In the genomic region with DNA sequence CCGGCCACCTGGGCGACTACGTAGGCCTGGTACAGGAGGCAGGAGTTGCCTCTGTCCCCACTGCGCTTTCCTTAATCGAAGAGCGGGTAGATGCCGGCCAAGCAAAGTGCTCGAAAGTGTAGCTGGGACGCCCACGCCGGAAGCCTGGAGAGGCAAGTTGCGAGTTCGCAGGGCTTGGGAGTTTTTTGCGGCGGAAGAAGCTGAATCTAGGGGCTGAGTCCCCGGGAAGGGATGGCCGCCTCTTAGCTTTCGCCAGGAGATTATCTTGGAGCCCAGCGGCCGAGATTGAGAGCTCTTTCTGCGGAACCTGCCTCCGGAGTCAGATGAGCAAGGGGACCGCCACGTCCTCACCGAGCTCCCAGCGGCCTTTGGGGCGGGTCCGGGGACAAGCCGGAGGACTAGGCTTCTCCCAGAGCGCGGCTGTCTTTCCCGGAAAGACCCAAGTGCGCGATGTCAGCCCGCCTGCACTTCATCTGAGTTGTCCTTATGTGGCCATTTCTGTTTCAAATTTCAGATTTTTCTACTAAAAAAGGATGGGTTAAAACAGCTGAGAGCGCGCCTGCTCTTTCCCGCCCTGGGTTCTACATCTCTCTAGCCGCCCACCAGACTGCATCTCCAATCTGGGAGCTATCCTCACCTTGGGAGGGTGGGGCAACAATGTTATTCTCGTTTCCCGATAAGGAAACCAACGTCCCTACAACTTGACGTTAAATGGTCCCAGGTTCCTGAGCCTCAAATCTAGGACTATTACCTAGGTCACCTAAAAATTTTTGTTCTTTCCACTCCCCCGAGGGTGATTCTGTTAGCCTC, we compare ENCODE assay signal across 11 cellular contexts. TPM values are rescaled to one million over a fixed set of nuclear protein-coding genes. Genes with fewer than 3 reads are reported as not detected.
DNase-seq lines count a peak whose midpoint lies in the region; TF ChIP-seq lines count a peak whose summit lies in the region.
"Had no signal": no experiment of that assay in that cellular context is flagged by ENCODE, and none has a peak within 500 bp of the region (broad histone marks: within the 10 kb centered on the region; RNA-seq: fewer than 3 reads in every experiment).

No MANE protein-coding gene starts in this region.

- DNase-seq in fibroblast of lung (ENCODE audit: low read depth in 2 of 2), result no peak
- no peak for DNase-seq in neural crest cell (ENCODE audit: low read depth, low spot score)
- DNase-seq in NCI-H2029 (lab: John Stamatoyannopoulos, UW), result no peak
- no peak for DNase-seq in NCI-H510A treated with DMSO at 0.1 percent for 48 hours (lab: John Stamatoyannopoulos, UW)
- no peak for DNase-seq in cortex of kidney (lab: John Stamatoyannopoulos, UW)
- no peak for DNase-seq in Ammon's horn (ENCODE audit: low spot score)
- DNase-seq: NCI-H526 treated with DMSO at 0.1 percent for 48 hours had no signal

- peak overlapping the region; percentile 87 for H2AFZ ChIP-seq in ACC112 (ENCODE audit: low read length, unreplicated experiment)
- no peak overlapping the region for H2AFZ ChIP-seq in fibroblast of lung (ENCODE audit: low read length)

- H3K9me3 ChIP-seq in HUES6 (ENCODE audit: control insufficient read depth, insufficient read depth, low read depth, low read length) (no peaks in the 10 kb centered on the region), fibroblast of lung (ENCODE audit: control insufficient read depth, insufficient read depth, low read depth, low read length) (no peaks in the 10 kb centered on the region)
- H3K9me3 ChIP-seq: gastroesophageal sphincter had no signal

- H3K4me3 ChIP-seq in ACC112 (ENCODE audit: low read depth, low read length) (peak overlapping the region; percentile 69), HUES6 (ENCODE audit: low read depth, low read length) (peak overlapping the region; percentile 57), fibroblast of lung (replicated peaks in 1 of 4; ENCODE audit: control extremely low read depth in 1 of 4, insufficient read depth in 1 of 4, low read depth in 3 of 4, low read length in 4 of 4) (no peak overlapping the region)

- no peak overlapping the region for H3K9ac ChIP-seq in HUES6 (ENCODE audit: low read length)
- no peak overlapping the region for H3K9ac ChIP-seq in fibroblast of lung (ENCODE audit: insufficient read depth, low read length)

- peaks cover 18% of the 10 kb centered on the region for H3K4me1 ChIP-seq in ACC112 (ENCODE audit: control insufficient read depth, insufficient read depth, low read length, unreplicated experiment)
- H3K4me1 ChIP-seq in HUES6 (ENCODE audit: control insufficient read depth, insufficient read depth, low read length), result peaks cover 20% of the 10 kb centered on the region
- peaks cover 7% of the 10 kb centered on the region for H3K4me1 ChIP-seq in fibroblast of lung (ENCODE audit: control insufficient read depth, extremely low read depth, insufficient read depth, low read length)

- H3K4me3 Mint-ChIP-seq in neural crest cell, result peak overlapping the region; percentile 36

- no peak overlapping the region for H3K27ac ChIP-seq in ACC112 (ENCODE audit: low read depth, low read length)
- H3K27ac ChIP-seq in HUES6 (ENCODE audit: low read depth, low read length), result no peak overlapping the region
- no peak overlapping the region for H3K27ac ChIP-seq in fibroblast of lung (ENCODE audit: insufficient read depth, low read length)
- H3K27ac ChIP-seq: gastroesophageal sphincter had no signal

- no peaks in the 10 kb centered on the region for H3K36me3 ChIP-seq in ACC112 (ENCODE audit: insufficient read depth, low read length)
- H3K36me3 ChIP-seq in HUES6 (ENCODE audit: control insufficient read depth, insufficient read depth, low read length), result no peaks in the 10 kb centered on the region
- H3K36me3 ChIP-seq in fibroblast of lung (ENCODE audit: control insufficient read depth, insufficient read depth, low read length), result no peaks in the 10 kb centered on the region
- H3K36me3 ChIP-seq: gastroesophageal sphincter had no signal

- no peaks in the 10 kb centered on the region for H4K20me1 ChIP-seq in fibroblast of lung (ENCODE audit: control insufficient read depth, extremely low read depth, insufficient read depth, low read length)

- H3K9me3 Mint-ChIP-seq in neural crest cell, result no peaks in the 10 kb centered on the region

- H3K27me3 ChIP-seq in ACC112 (ENCODE audit: insufficient read depth, low read length), result no peaks in the 10 kb centered on the region
- peaks cover 100% of the 10 kb centered on the region for H3K27me3 ChIP-seq in HUES6 (ENCODE audit: control insufficient read depth, insufficient read depth, low read length)
- H3K27me3 ChIP-seq in fibroblast of lung (ENCODE audit: control insufficient read depth, insufficient read depth, low read length), result peaks cover 75% of the 10 kb centered on the region

- no peaks in the 10 kb centered on the region for H3K36me3 Mint-ChIP-seq in neural crest cell (ENCODE audit: low read depth)

- H3K27me3 Mint-ChIP-seq in neural crest cell (ENCODE audit: low read depth), result peaks cover 99% of the 10 kb centered on the region

- no peak overlapping the region for H3K27ac Mint-ChIP-seq in neural crest cell (ENCODE audit: unreplicated experiment)
- H3K27ac Mint-ChIP-seq: activated naive CD4-positive, alpha-beta T cell treated with anti-CD3 and anti-CD28 coated beads, Interleukin-2, amount 50 U/mL, for 24 hours had no signal

- H3K4me2 ChIP-seq in fibroblast of lung (ENCODE audit: extremely low read depth, insufficient read depth, low read length), result peak overlapping the region; percentile 13

- peaks cover 17% of the 10 kb centered on the region for H3K4me1 Mint-ChIP-seq in neural crest cell
- H3K4me1 Mint-ChIP-seq: activated naive CD4-positive, alpha-beta T cell treated with anti-CD3 and anti-CD28 coated beads, Interleukin-2, amount 50 U/mL, for 24 hours had no signal

- H3K79me2 ChIP-seq in ACC112 (ENCODE audit: control insufficient read depth, insufficient read depth, low read length, unreplicated experiment), result no peaks in the 10 kb centered on the region
- no peaks in the 10 kb centered on the region for H3K79me2 ChIP-seq in fibroblast of lung (ENCODE audit: control insufficient read depth, insufficient read depth, low read length)

- no peak for TF ChIP-seq CTCF in fibroblast of lung (conservative IDR thresholded peaks at IDR 0.05 in 1 of 2, IDR thresholded peaks at IDR 0.05 in 1 of 2; ENCODE audit: low read depth in 1 of 2, low read length in 2 of 2)
- TF ChIP-seq CTCF in neural crest cell (conservative IDR thresholded peaks at IDR 0.05), result no peak

RNA-seq across cellular contexts. Expression of a gene that starts 12.4 kb away (rescaled TPM):
- total RNA-seq in fibroblast of lung (0.26 and 0.99 TPM in 2 replicates), neural crest cell (3.2 and 3.4 TPM in 2 replicates)
- 0.30 and 0.50 TPM in 2 replicates for polyA plus RNA-seq in fibroblast of lung
- 0.21 and 0.27 TPM in 2 replicates for polyA plus RNA-seq in fibroblast of lung (2012)
- 0.19 TPM in 1 of 2 replicates, not detected in the other for polyA minus RNA-seq in fibroblast of lung (ENCODE audit: low replicate concordance)

Comparison
In these comparisons a context has a peak if more than half of its experiments do, and no peak if none do; other contexts are left out.
1. H3K4me3 ChIP-seq: peak in ACC112 (single experiment) and HUES6 (single experiment); none in fibroblast of lung (0 of 4).